In genomic region chr15:66944121-66944520, GRCh38 we compare ENCODE assay signal across 23 cellular contexts.
DNase-seq lines count a peak whose midpoint lies in the region; ATAC-seq, FAIRE-seq and TF ChIP-seq lines count a peak whose summit lies in the region.
"Had no signal": no experiment of that assay in that cellular context is flagged by ENCODE, and none has a peak within 500 bp of the region (broad histone marks: within the 10 kb centered on the region; RNA-seq: fewer than 3 reads in every experiment).

No MANE protein-coding gene starts in this region.

- H3K4me1 ChIP-seq in HepG2 (ENCODE audit: insufficient read depth, low read length) (peaks cover 48% of the 10 kb centered on the region), right lobe of liver (no peaks in the 10 kb centered on the region), OCI-LY7 (ENCODE audit: insufficient read depth, low read length, poor library complexity, severe bottlenecking) (peaks cover 33% of the 10 kb centered on the region), H1 (replicated peaks in 1 of 4; ENCODE audit: control insufficient read depth in 3 of 4, insufficient read depth in 4 of 4, low read length in 3 of 4) (peaks cover 0 to 3% (median 0%) of the 10 kb centered on the region in 4 experiments; a peak in 4 of 7 replicates), sigmoid colon (peaks cover 0 to 13% (median 4%) of the 10 kb centered on the region in 4 donors), A673 (ENCODE audit: insufficient read depth, low read length, poor library complexity, severe bottlenecking) (no peaks in the 10 kb centered on the region)

- intact Hi-C loops in HepG2 (cut with micrococcal nuclease; ENCODE audit: unreplicated experiment) = no loop called here
- intact Hi-C loops in right lobe of liver (cut with DNase I) = loop anchor here in 1 of 2 donors (10.0 kb wide), 1 partner anchor 361 kb away; no protein-coding TSS in a partner anchor
- intact Hi-C loops in OCI-LY7 (cut with micrococcal nuclease; ENCODE audit: unreplicated experiment) = loop anchor here (5.0 kb wide), 2 partner anchors 42 to 77 kb away; no protein-coding TSS in a partner anchor
- intact Hi-C loops in sigmoid colon (cut with DNase I) = loop anchor here (10.0 kb wide), 1 partner anchor 121 kb away; the partner anchor contains the start of gene SMAD3
- intact Hi-C loops in A673 (cut with micrococcal nuclease; ENCODE audit: unreplicated experiment) = no loop called here

- H3K27me3 ChIP-seq in HepG2 (ENCODE audit: control insufficient read depth in 1 of 2, insufficient read depth in 2 of 2, low read length in 2 of 2) = peaks cover 1 to 31% of the 10 kb centered on the region in 2 experiments; a peak in 4 of 5 replicates
- H3K27me3 ChIP-seq in right lobe of liver = no peaks in the 10 kb centered on the region
- no peaks in the 10 kb centered on the region for H3K27me3 ChIP-seq in H1 (replicated peaks in 1 of 4; ENCODE audit: control insufficient read depth in 3 of 4, extremely low read depth in 1 of 4, insufficient read depth in 3 of 4, low read length in 3 of 4)
- no peaks in the 10 kb centered on the region for H3K27me3 ChIP-seq in sigmoid colon
- no peaks in the 10 kb centered on the region for H3K27me3 ChIP-seq in A673 (replicated peaks; ENCODE audit: insufficient read depth, low read depth, low read length, poor library complexity)
- H3K27me3 ChIP-seq: MG63 had no signal

- H4K20me1 ChIP-seq in HepG2 (ENCODE audit: insufficient read depth, low read length) (no peaks in the 10 kb centered on the region), OCI-LY7 (ENCODE audit: insufficient read depth, low read length) (no peaks in the 10 kb centered on the region), H1 (replicated peaks in 1 of 2; ENCODE audit: control insufficient read depth in 1 of 2, insufficient read depth in 2 of 2, low read length in 2 of 2) (no peaks in the 10 kb centered on the region)

- H3K79me2 ChIP-seq in HepG2 (ENCODE audit: insufficient read depth, low read length) (no peaks in the 10 kb centered on the region), OCI-LY7 (ENCODE audit: insufficient read depth, low read depth, low read length) (no peaks in the 10 kb centered on the region), H1 (ENCODE audit: control insufficient read depth in 1 of 2, insufficient read depth in 2 of 2, low read length in 2 of 2) (no peaks in the 10 kb centered on the region)

- peak overlapping the region; percentile 59; the same call in 1 of the 2 replicates for H4K8ac ChIP-seq in H1 (ENCODE audit: extremely low read depth, insufficient read depth, low read length)

- H4K91ac ChIP-seq in H1 (replicated peaks; ENCODE audit: insufficient read length, low read length) = no peak overlapping the region

- H3K36me3 ChIP-seq in HepG2 (replicated peaks in 1 of 2; ENCODE audit: control insufficient read depth in 1 of 2, insufficient read depth in 2 of 2, low read length in 2 of 2) = no peaks in the 10 kb centered on the region
- no peaks in the 10 kb centered on the region for H3K36me3 ChIP-seq in right lobe of liver
- H3K36me3 ChIP-seq in OCI-LY7 (ENCODE audit: insufficient read depth, low read length) = no peaks in the 10 kb centered on the region
- H3K36me3 ChIP-seq in H1 (ENCODE audit: control insufficient read depth in 2 of 4, insufficient read depth in 4 of 4, low read length in 3 of 4) = no peaks in the 10 kb centered on the region
- no peaks in the 10 kb centered on the region for H3K36me3 ChIP-seq in sigmoid colon
- H3K36me3 ChIP-seq in A673 (ENCODE audit: insufficient read depth, low read length, poor library complexity, severe bottlenecking) = no peaks in the 10 kb centered on the region
- H3K36me3 ChIP-seq: MG63 had no signal

- no peak overlapping the region for H3K56ac ChIP-seq in H1 (replicated peaks; ENCODE audit: insufficient read length, low read depth, low read length)

- in situ Hi-C loops in HepG2 (cut with HindIII; ENCODE audit: extremely low pct_ligation_motif_present, low pct_unique_long_range_greater_than_20kb) = loop anchor here (10.0 to 25.0 kb wide), 2 partner anchors 493 to 891 kb away; no protein-coding TSS in a partner anchor

- POLR2A ChIA-PET in HepG2 (lab: Yijun Ruan, JAX) = interaction anchor here (0.6 kb wide), 1 partner anchor 252 kb away, joined by 5 read pairs; no protein-coding TSS in a partner anchor
- POLR2A ChIA-PET in OCI-LY7 (lab: Charles Lee) = interaction anchor here (0.5 to 0.7 kb wide), 4 partner anchors 43 to 1463 kb away, joined by 3 to 5 read pairs (median 4); no protein-coding TSS in a partner anchor
- POLR2A ChIA-PET in H1 (lab: Charles Lee; ENCODE audit: partially characterized antibody) = interaction anchor here (0.9 kb wide), 1 partner anchor 12 kb away, joined by 3 read pairs; no protein-coding TSS in a partner anchor
- POLR2A ChIA-PET in A673 (lab: Charles Lee; ENCODE audit: low non-redundant PET) = no interaction called here

- H3K9ac ChIP-seq in HepG2 (ENCODE audit: insufficient read depth, low read depth, low read length) (no peak overlapping the region), H1 (replicated peaks in 1 of 4; ENCODE audit: extremely low read depth in 1 of 4, low read depth in 3 of 4, low read length in 3 of 4) (no peak overlapping the region)
- H3K9ac ChIP-seq: SK-N-SH had no signal

- DNase-seq in HepG2 (ENCODE audit: low spot score) (no peak), right lobe of liver (no peak), OCI-LY7 (ENCODE audit: low spot score) (no peak), H1 (ENCODE audit: low read depth in 1 of 2, low spot score in 2 of 2) (no peak), sigmoid colon (peak; percentile 54), A673 (ENCODE audit: low spot score) (no peak)
- DNase-seq: C1 segment of cervical spinal cord; CD4-positive, alpha-beta memory T cell; GDM1; GOT3; KBM-7; NCI-H2029; NK-92 treated with Interleukin-12 subunit alpha and Interleukin-12 subunit beta, amount 100 ng/mL, for 24 hours; SK-N-SH; SW 1271 had no signal

- H3K4me2 ChIP-seq in HepG2 (ENCODE audit: low read depth, low read length) (peak overlapping the region; percentile 50; the same call in 1 of the 2 replicates), OCI-LY7 (ENCODE audit: low read length) (peak overlapping the region; percentile 40), H1 (ENCODE audit: insufficient read depth in 1 of 2, low read depth in 2 of 2, low read length in 2 of 2) (no peak overlapping the region)
- H3K4me2 ChIP-seq: SK-N-SH had no signal

- BruUV-seq in HepG2 (replicated peaks; lab: Mats Ljungman, UMichigan) (no TSS peak), OCI-LY7 (replicated peaks; lab: Mats Ljungman, UMichigan) (no TSS peak), A673 (replicated peaks; lab: Mats Ljungman, UMichigan) (no TSS peak)

- no peak overlapping the region for H4K5ac ChIP-seq in H1 (ENCODE audit: insufficient read length, low read depth, low read length)

- no peak overlapping the region for H2AK5ac ChIP-seq in H1 (ENCODE audit: low read depth, low read length)

- ATAC-seq in HepG2 (peak; percentile 38), right lobe of liver (no peak), HG03280 (IDR thresholded peaks at IDR 0.05; ENCODE audit: unreplicated experiment) (no peak), HG02642 (IDR thresholded peaks at IDR 0.05; ENCODE audit: poor library complexity, unreplicated experiment) (no peak)
- ATAC-seq: HCT116 had no signal

- H3K23ac ChIP-seq in H1 (ENCODE audit: insufficient read length) = no peak overlapping the region

- H2BK5ac ChIP-seq in H1 (ENCODE audit: low read depth, low read length) = no peak overlapping the region

- no peak overlapping the region for H3K4ac ChIP-seq in H1 (replicated peaks; ENCODE audit: insufficient read length, low read depth, low read length)

- H3K9me3 ChIP-seq in HepG2 (ENCODE audit: low read length) = no peaks in the 10 kb centered on the region
- no peaks in the 10 kb centered on the region for H3K9me3 ChIP-seq in right lobe of liver
- no peaks in the 10 kb centered on the region for H3K9me3 ChIP-seq in OCI-LY7 (ENCODE audit: low read length)
- H3K9me3 ChIP-seq in H1 (ENCODE audit: insufficient read depth in 2 of 2, low read depth in 1 of 2, low read length in 1 of 2) = no peaks in the 10 kb centered on the region
- H3K9me3 ChIP-seq in sigmoid colon = no peaks in the 10 kb centered on the region
- no peaks in the 10 kb centered on the region for H3K9me3 ChIP-seq in A673 (ENCODE audit: low read depth, low read length, poor library complexity, severe bottlenecking)
- H3K9me3 ChIP-seq: MG63, SK-N-SH had no signal

- H2BK120ac ChIP-seq in H1 (replicated peaks; ENCODE audit: low read depth, low read length) = no peak overlapping the region

- 25% methylated on average over 4 of the region's 14 CpGs for WGBS in HepG2 (ENCODE audit: low lambda C conversion rate)
- WGBS in right lobe of liver (ENCODE audit: insufficient coverage, low coverage, low lambda C conversion rate, missing lambda C conversion rate) = 93% methylated on average over 7 of the region's 14 CpGs
- WGBS in H1 (ENCODE audit: extremely low coverage in 1 of 2, insufficient coverage in 1 of 2, insufficient read length in 1 of 2, insufficient replicate concordance in 2 of 2, low coverage in 1 of 2, low lambda C conversion rate in 2 of 2, missing lambda C conversion rate in 1 of 2), 2 experiments = 88% methylated on average over 14 of the region's 14 CpGs; no CpG with 5 or more reads in 1 of the 2 experiments
- 84 to 92% methylated on average over 14 of the region's 14 CpGs for WGBS in sigmoid colon, 2 donors

- H3K9me2 ChIP-seq in OCI-LY7 (ENCODE audit: insufficient read depth, low read length) = no peaks in the 10 kb centered on the region
- H3K9me2 ChIP-seq: SK-N-SH had no signal

- TF ChIP-seq CTCF in HepG2 (CRISPR knock-in tag; IDR thresholded peaks at IDR 0.05) = no peak
- TF ChIP-seq CTCF in right lobe of liver (IDR thresholded peaks at IDR 0.05) = no peak
- no peak for TF ChIP-seq CTCF in OCI-LY7 (conservative IDR thresholded peaks at IDR 0.05; ENCODE audit: low read length)
- TF ChIP-seq CTCF in H1 (IDR thresholded peaks at IDR 0.05; ENCODE audit: control extremely low read depth in 1 of 3, insufficient read depth in 1 of 3, low read depth in 1 of 3, low read length in 3 of 3) = no peak
- TF ChIP-seq CTCF in sigmoid colon (IDR thresholded peaks at IDR 0.05) = no peak
- no peak for TF ChIP-seq CTCF in A673 (conservative IDR thresholded peaks at IDR 0.05; ENCODE audit: low read depth, low read length)

- no peak overlapping the region for H2BK20ac ChIP-seq in H1 (ENCODE audit: low read length)

- no peak overlapping the region for H3K14ac ChIP-seq in H1 (ENCODE audit: insufficient read length)

- no peak for TF ChIP-seq RAD21 in HepG2 (CRISPR knock-in tag; IDR thresholded peaks at IDR 0.05)
- TF ChIP-seq RAD21 in H1 (IDR thresholded peaks at IDR 0.05 in 1 of 2, conservative IDR thresholded peaks at IDR 0.05 in 1 of 2; ENCODE audit: low read depth in 2 of 2, low read length in 2 of 2) = peak in 1 of 2 experiments; percentile 7; a peak in 1 of 4 replicates

- H3K4me3 ChIP-seq in HepG2 (replicated peaks in 1 of 3; ENCODE audit: insufficient read depth in 1 of 3, low read depth in 2 of 3, low read length in 3 of 3) = peak overlapping the region in 1 of 3 experiments; percentile 40; a peak in 1 of 6 replicates
- no peak overlapping the region for H3K4me3 ChIP-seq in right lobe of liver
- no peak overlapping the region for H3K4me3 ChIP-seq in OCI-LY7 (ENCODE audit: low read depth, low read length, poor library complexity, severe bottlenecking)
- H3K4me3 ChIP-seq in H1 (ENCODE audit: extremely low read depth in 1 of 4, insufficient read depth in 2 of 4, low read depth in 3 of 4, low read length in 4 of 4) = no peak overlapping the region
- H3K4me3 ChIP-seq in sigmoid colon = no peak overlapping the region
- no peak overlapping the region for H3K4me3 ChIP-seq in A673 (ENCODE audit: low read depth, low read length, poor library complexity, severe bottlenecking)
- H3K4me3 ChIP-seq: GM12878, MG63 had no signal

- no peak for TF ChIP-seq EP300 in HepG2 (IDR thresholded peaks at IDR 0.05; ENCODE audit: low read depth in 2 of 2, low read length in 2 of 2)
- no peak for TF ChIP-seq EP300 in HepG2 (CRISPR knock-in tag; IDR thresholded peaks at IDR 0.05; ENCODE audit: borderline replicate concordance)
- TF ChIP-seq EP300 in H1 (IDR thresholded peaks at IDR 0.05; ENCODE audit: borderline replicate concordance in 1 of 2, low read depth in 2 of 2, low read length in 2 of 2) = no peak
- no peak for TF ChIP-seq EP300 in sigmoid colon (IDR thresholded peaks at IDR 0.05)

- FAIRE-seq in HepG2 (lab: Jason Lieb, UNC) (no peak), H1 (lab: Jason Lieb, UNC) (no peak)
- FAIRE-seq: GM12878, HTR-8/SVneo had no signal

- no peak overlapping the region for H2BK15ac ChIP-seq in H1 (ENCODE audit: low read length)

- no peak overlapping the region for H2AFZ ChIP-seq in HepG2 (ENCODE audit: low read length)
- H2AFZ ChIP-seq in OCI-LY7 (ENCODE audit: low read length) = no peak overlapping the region
- H2AFZ ChIP-seq in H1 (ENCODE audit: low read length) = 0 out of 2 replicates have a peak overlapping the region, but pooled peaks have one; percentile 8

- CTCF ChIA-PET in HepG2 (lab: Yijun Ruan, JAX; ENCODE audit: low intra/inter-chr PET ratio, low total read pairs) = no interaction called here
- CTCF ChIA-PET in OCI-LY7 (lab: Charles Lee; ENCODE audit: unreplicated experiment) = interaction anchor here (0.7 to 1.1 kb wide), 2 partner anchors 35 to 357 kb away, joined by 3 read pairs; no protein-coding TSS in a partner anchor
- CTCF ChIA-PET in H1 (lab: Charles Lee; ENCODE audit: partially characterized antibody) = interaction anchor here (0.6 to 9.5 kb wide), 17 partner anchors 11 to 371 kb away, joined by 3 to 125 read pairs (median 4); no protein-coding TSS in a partner anchor
- CTCF ChIA-PET in A673 (lab: Charles Lee) = interaction anchor here (1.2 kb wide), 1 partner anchor 895 kb away, joined by 3 read pairs; no protein-coding TSS in a partner anchor

- no peak overlapping the region for H3K18ac ChIP-seq in H1 (ENCODE audit: extremely low read depth, low read length)

- H2BK12ac ChIP-seq in H1 (ENCODE audit: low read depth, low read length) = 0 out of 2 replicates have a peak overlapping the region, but pooled peaks have one; percentile 4

- H3K23me2 ChIP-seq in H1 (ENCODE audit: low read depth, low read length) = no peaks in the 10 kb centered on the region

- no peaks in the 10 kb centered on the region for H3K79me1 ChIP-seq in H1 (ENCODE audit: low read depth, low read length)

- TF ChIP-seq POLR2A in HepG2 (IDR thresholded peaks at IDR 0.05; ENCODE audit: insufficient read depth in 1 of 2, low read depth in 2 of 2, low read length in 2 of 2) (no peak), right lobe of liver (IDR thresholded peaks at IDR 0.05) (no peak), H1 (IDR thresholded peaks at IDR 0.05; ENCODE audit: control extremely low read depth in 1 of 2, low read depth in 2 of 2, low read length in 2 of 2) (no peak), sigmoid colon (IDR thresholded peaks at IDR 0.05) (no peak)

- H3K27ac ChIP-seq in HepG2 (ENCODE audit: extremely low read length, insufficient read depth, low read length) = no peak overlapping the region
- no peak overlapping the region for H3K27ac ChIP-seq in right lobe of liver
- H3K27ac ChIP-seq in OCI-LY7 (ENCODE audit: low read depth, low read length, poor library complexity, severe bottlenecking) = no peak overlapping the region
- no peak overlapping the region for H3K27ac ChIP-seq in H1 (ENCODE audit: low read depth, low read length)
- H3K27ac ChIP-seq in sigmoid colon = no peak overlapping the region
- H3K27ac ChIP-seq in A673 (ENCODE audit: low read depth, low read length, poor library complexity, severe bottlenecking) = no peak overlapping the region
- H3K27ac ChIP-seq: 22Rv1, RWPE1 had no signal

Comparison
In these comparisons a context has a peak if more than half of its experiments do, and no peak if none do; other contexts are left out.
1. H3K4me2 ChIP-seq: peak in HepG2 (single experiment) and OCI-LY7 (single experiment); none in H1 (0 of 2).
2. intact Hi-C loops: an anchor here in OCI-LY7 (5.0 kb wide) and sigmoid colon (10.0 kb wide); none called in HepG2 and A673.